ENCODE assay signal across 1 cellular context in the genomic region with DNA sequence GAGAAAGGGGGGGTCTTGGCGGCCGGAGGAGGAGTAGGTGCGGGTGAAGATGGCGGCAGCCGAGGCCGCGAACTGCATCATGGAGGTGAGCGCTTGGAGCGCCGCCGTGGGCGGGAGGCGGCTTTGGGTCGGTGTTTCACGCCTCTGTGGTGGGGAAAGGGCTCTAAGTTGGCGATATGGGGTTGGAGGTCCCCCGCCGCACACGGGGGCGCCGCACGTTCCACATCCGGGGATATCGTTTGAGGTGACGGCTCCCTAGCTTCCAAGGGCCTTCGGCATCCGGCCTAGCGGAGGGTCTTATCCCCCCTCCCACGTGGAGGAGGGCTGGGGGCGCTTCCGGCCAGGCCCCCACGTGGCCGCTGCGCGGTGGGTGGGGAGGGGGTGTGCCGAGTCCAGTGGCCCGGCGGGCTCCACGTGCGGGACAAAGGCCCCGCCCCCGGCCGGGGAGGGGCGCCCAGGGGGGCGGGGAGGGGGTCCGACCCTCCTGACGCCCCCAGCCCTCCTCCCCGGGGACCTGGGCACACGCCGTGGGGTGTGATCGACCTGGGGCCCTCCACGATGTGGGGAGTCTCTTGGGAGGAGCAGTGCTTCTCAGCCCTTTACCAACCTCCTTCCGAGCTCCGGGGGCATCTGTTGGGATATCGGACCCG.
TF ChIP-seq lines count a peak whose summit lies in the region.

A gene (plus strand): TSS at position 40 of the 650 bp plus-strand sequence. CDS start 10 bp downstream, at position 50.

TF ChIP-seq in HepG2, 621 proteins besides CTCF, POLR2A, EP300 and RAD21 (continues in another document):
- TF ChIP-seq ZNF816 (CRISPR knock-in tag; IDR thresholded peaks at IDR 0.05; ENCODE audit: borderline replicate concordance) (no peak), ZNF660 (CRISPR knock-in tag; IDR thresholded peaks at IDR 0.05; ENCODE audit: borderline replicate concordance, low read depth) (no peak), FIP1L1 (IDR thresholded peaks at IDR 0.05; ENCODE audit: borderline replicate concordance, insufficient read depth, low read depth, low read length) (no peak), TCF12 (IDR thresholded peaks at IDR 0.05) (no peak), TCF12 (CRISPR knock-in tag; IDR thresholded peaks at IDR 0.05) (0 out of 2 replicates have a peak, but pooled peaks have one; percentile 35), ZNF432 (CRISPR knock-in tag; IDR thresholded peaks at IDR 0.05; ENCODE audit: borderline replicate concordance) (no peak), ASH2L (IDR thresholded peaks at IDR 0.05; ENCODE audit: insufficient read length, low read depth, low read length) (peak; percentile 39), MBD4 (IDR thresholded peaks at IDR 0.05; ENCODE audit: borderline replicate concordance, low read length) (no peak), MEIS1 (CRISPR knock-in tag; IDR thresholded peaks at IDR 0.05; ENCODE audit: borderline replicate concordance) (no peak), ZNF235 (CRISPR knock-in tag; IDR thresholded peaks at IDR 0.05; ENCODE audit: borderline replicate concordance) (peak; percentile 80; the same call in 1 of the 2 replicates), FLYWCH1 (CRISPR knock-in tag; IDR thresholded peaks at IDR 0.05) (no peak), CREM (IDR thresholded peaks at IDR 0.05) (no peak), CREM (CRISPR knock-in tag; IDR thresholded peaks at IDR 0.05) (no peak), TEAD3 (CRISPR knock-in tag; optimal IDR thresholded peaks at IDR 0.05; ENCODE audit: borderline replicate concordance) (no peak), ZNF337 (CRISPR knock-in tag; IDR thresholded peaks at IDR 0.05; ENCODE audit: borderline replicate concordance, low read depth) (no peak), ATRX (CRISPR knock-in tag; IDR thresholded peaks at IDR 0.05; ENCODE audit: borderline replicate concordance) (no peak), ZNF224 (CRISPR knock-in tag; IDR thresholded peaks at IDR 0.05) (no peak), DMAP1 (CRISPR knock-in tag; IDR thresholded peaks at IDR 0.05) (peak; percentile 97), ZNF83 (CRISPR knock-in tag; IDR thresholded peaks at IDR 0.05; ENCODE audit: borderline replicate concordance) (0 out of 2 replicates have a peak, but pooled peaks have one; percentile 49), ZBTB1 (CRISPR knock-in tag; IDR thresholded peaks at IDR 0.05; ENCODE audit: borderline replicate concordance) (no peak), ZNF713 (CRISPR knock-in tag; IDR thresholded peaks at IDR 0.05) (no peak), DR1 (CRISPR knock-in tag; IDR thresholded peaks at IDR 0.05) (no peak; the same call in 1 of the 2 replicates), ZNF430 (CRISPR knock-in tag; IDR thresholded peaks at IDR 0.05) (peak; percentile 71; the same call in 1 of the 2 replicates), ZNF124 (CRISPR knock-in tag; IDR thresholded peaks at IDR 0.05) (peak; percentile 68; the same call in 1 of the 2 replicates), ZBTB42 (CRISPR knock-in tag; IDR thresholded peaks at IDR 0.05) (peak; percentile 75; the same call in 1 of the 2 replicates), GATAD2A (CRISPR knock-in tag; IDR thresholded peaks at IDR 0.05) (0 out of 2 replicates have a peak, but pooled peaks have one; percentile 27), SMARCC2 (IDR thresholded peaks at IDR 0.05) (no peak), SNRNP70 (IDR thresholded peaks at IDR 0.05; ENCODE audit: low read depth, low read length) (no peak), ZNF7 (CRISPR knock-in tag; IDR thresholded peaks at IDR 0.05) (no peak), ZNF883 (CRISPR knock-in tag; IDR thresholded peaks at IDR 0.05; ENCODE audit: not compliant biosample characterization) (peak; percentile 53), PAF1 (CRISPR knock-in tag; IDR thresholded peaks at IDR 0.05) (no peak), ZNF562 (CRISPR knock-in tag; IDR thresholded peaks at IDR 0.05; ENCODE audit: borderline replicate concordance) (no peak), FOXA3 (CRISPR knock-in tag; IDR thresholded peaks at IDR 0.05) (no peak), ZNF143 (CRISPR knock-in tag; IDR thresholded peaks at IDR 0.05) (0 out of 2 replicates have a peak, but pooled peaks have one; percentile 64), PRMT3 (CRISPR knock-in tag; IDR thresholded peaks at IDR 0.05; ENCODE audit: borderline replicate concordance, low read depth) (no peak), ZNF766 (CRISPR knock-in tag; IDR thresholded peaks at IDR 0.05; ENCODE audit: borderline replicate concordance) (peak; percentile 83; the same call in 1 of the 2 replicates), ZNF350 (CRISPR knock-in tag; IDR thresholded peaks at IDR 0.05; ENCODE audit: borderline replicate concordance, low read depth) (no peak), ZNF720 (CRISPR knock-in tag; IDR thresholded peaks at IDR 0.05) (0 out of 2 replicates have a peak, but pooled peaks have one; percentile 53), NFRKB (IDR thresholded peaks at IDR 0.05) (peak; percentile 45; the same call in 1 of the 2 replicates), HOXA5 (CRISPR knock-in tag; IDR thresholded peaks at IDR 0.05) (peak; percentile 82; the same call in 1 of the 2 replicates), GZF1 (CRISPR knock-in tag; IDR thresholded peaks at IDR 0.05) (no peak), ZFYVE20 (CRISPR knock-in tag; IDR thresholded peaks at IDR 0.05; ENCODE audit: borderline replicate concordance, low read depth) (no peak), ZNF343 (CRISPR knock-in tag; IDR thresholded peaks at IDR 0.05) (no peak), CBFB (CRISPR knock-in tag; IDR thresholded peaks at IDR 0.05) (0 out of 2 replicates have a peak, but pooled peaks have one; percentile 45), ZNF703 (CRISPR knock-in tag; IDR thresholded peaks at IDR 0.05; ENCODE audit: borderline replicate concordance) (no peak), KLF16 (CRISPR knock-in tag; IDR thresholded peaks at IDR 0.05) (peak in 1 of 2 experiments; percentile 90; a peak in 2 of 4 replicates), NCOA5 (CRISPR knock-in tag; IDR thresholded peaks at IDR 0.05) (no peak), MAZ (IDR thresholded peaks at IDR 0.05; ENCODE audit: borderline replicate concordance, low read depth, low read length) (0 out of 2 replicates have a peak, but pooled peaks have one; percentile 19), MAZ (CRISPR knock-in tag; IDR thresholded peaks at IDR 0.05; ENCODE audit: low read depth) (peak; percentile 76), MXD4 (CRISPR knock-in tag; IDR thresholded peaks at IDR 0.05) (peak; percentile 99), MAFK (conservative IDR thresholded peaks at IDR 0.05 in 1 of 2, IDR thresholded peaks at IDR 0.05 in 1 of 2; ENCODE audit: low read length in 2 of 2) (no peak), TAF1 (CRISPR knock-in tag; IDR thresholded peaks at IDR 0.05) (peak; percentile 92), NR2F1 (CRISPR knock-in tag; IDR thresholded peaks at IDR 0.05) (no peak; a peak in 1 of 4 replicates)
- TF ChIP-seq, protein P1, sequence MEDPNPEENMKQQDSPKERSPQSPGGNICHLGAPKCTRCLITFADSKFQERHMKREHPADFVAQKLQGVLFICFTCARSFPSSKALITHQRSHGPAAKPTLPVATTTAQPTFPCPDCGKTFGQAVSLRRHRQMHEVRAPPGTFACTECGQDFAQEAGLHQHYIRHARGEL (CRISPR knock-in tag; IDR thresholded peaks at IDR 0.05): no peak
- TF ChIP-seq, protein P2, sequence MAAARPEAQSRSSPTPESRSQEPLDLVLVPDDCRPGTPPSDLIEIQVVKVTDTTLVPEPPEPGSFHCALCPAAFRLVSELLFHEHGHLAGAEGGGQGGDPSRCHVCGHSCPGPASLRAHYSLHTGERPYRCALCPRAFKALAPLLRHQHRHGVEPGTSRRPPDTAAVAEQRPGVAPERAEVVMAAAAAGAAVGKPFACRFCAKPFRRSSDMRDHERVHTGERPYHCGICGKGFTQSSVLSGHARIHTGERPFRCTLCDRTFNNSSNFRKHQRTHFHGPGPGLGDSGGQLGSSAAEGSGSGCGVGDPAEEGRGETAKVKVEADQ (CRISPR knock-in tag; IDR thresholded peaks at IDR 0.05; ENCODE audit: borderline replicate concordance): no peak
- TF ChIP-seq, protein P3, sequence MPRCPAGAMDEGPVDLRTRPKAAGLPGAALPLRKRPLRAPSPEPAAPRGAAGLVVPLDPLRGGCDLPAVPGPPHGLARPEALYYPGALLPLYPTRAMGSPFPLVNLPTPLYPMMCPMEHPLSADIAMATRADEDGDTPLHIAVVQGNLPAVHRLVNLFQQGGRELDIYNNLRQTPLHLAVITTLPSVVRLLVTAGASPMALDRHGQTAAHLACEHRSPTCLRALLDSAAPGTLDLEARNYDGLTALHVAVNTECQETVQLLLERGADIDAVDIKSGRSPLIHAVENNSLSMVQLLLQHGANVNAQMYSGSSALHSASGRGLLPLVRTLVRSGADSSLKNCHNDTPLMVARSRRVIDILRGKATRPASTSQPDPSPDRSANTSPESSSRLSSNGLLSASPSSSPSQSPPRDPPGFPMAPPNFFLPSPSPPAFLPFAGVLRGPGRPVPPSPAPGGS (CRISPR knock-in tag; IDR thresholded peaks at IDR 0.05): no peak
- TF ChIP-seq, protein P4, sequence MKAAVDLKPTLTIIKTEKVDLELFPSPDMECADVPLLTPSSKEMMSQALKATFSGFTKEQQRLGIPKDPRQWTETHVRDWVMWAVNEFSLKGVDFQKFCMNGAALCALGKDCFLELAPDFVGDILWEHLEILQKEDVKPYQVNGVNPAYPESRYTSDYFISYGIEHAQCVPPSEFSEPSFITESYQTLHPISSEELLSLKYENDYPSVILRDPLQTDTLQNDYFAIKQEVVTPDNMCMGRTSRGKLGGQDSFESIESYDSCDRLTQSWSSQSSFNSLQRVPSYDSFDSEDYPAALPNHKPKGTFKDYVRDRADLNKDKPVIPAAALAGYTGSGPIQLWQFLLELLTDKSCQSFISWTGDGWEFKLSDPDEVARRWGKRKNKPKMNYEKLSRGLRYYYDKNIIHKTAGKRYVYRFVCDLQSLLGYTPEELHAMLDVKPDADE (CRISPR knock-in tag; IDR thresholded peaks at IDR 0.05): no peak
- TF ChIP-seq, protein P5, sequence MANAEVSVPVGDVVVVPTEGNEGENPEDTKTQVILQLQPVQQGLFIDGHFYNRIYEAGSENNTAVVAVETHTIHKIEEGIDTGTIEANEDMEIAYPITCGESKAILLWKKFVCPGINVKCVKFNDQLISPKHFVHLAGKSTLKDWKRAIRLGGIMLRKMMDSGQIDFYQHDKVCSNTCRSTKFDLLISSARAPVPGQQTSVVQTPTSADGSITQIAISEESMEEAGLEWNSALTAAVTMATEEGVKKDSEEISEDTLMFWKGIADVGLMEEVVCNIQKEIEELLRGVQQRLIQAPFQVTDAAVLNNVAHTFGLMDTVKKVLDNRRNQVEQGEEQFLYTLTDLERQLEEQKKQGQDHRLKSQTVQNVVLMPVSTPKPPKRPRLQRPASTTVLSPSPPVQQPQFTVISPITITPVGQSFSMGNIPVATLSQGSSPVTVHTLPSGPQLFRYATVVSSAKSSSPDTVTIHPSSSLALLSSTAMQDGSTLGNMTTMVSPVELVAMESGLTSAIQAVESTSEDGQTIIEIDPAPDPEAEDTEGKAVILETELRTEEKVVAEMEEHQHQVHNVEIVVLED (CRISPR knock-in tag; IDR thresholded peaks at IDR 0.05; ENCODE audit: borderline replicate concordance): no peak
- TF ChIP-seq, protein P6, sequence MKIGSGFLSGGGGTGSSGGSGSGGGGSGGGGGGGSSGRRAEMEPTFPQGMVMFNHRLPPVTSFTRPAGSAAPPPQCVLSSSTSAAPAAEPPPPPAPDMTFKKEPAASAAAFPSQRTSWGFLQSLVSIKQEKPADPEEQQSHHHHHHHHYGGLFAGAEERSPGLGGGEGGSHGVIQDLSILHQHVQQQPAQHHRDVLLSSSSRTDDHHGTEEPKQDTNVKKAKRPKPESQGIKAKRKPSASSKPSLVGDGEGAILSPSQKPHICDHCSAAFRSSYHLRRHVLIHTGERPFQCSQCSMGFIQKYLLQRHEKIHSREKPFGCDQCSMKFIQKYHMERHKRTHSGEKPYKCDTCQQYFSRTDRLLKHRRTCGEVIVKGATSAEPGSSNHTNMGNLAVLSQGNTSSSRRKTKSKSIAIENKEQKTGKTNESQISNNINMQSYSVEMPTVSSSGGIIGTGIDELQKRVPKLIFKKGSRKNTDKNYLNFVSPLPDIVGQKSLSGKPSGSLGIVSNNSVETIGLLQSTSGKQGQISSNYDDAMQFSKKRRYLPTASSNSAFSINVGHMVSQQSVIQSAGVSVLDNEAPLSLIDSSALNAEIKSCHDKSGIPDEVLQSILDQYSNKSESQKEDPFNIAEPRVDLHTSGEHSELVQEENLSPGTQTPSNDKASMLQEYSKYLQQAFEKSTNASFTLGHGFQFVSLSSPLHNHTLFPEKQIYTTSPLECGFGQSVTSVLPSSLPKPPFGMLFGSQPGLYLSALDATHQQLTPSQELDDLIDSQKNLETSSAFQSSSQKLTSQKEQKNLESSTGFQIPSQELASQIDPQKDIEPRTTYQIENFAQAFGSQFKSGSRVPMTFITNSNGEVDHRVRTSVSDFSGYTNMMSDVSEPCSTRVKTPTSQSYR (CRISPR knock-in tag; IDR thresholded peaks at IDR 0.05; ENCODE audit: borderline replicate concordance): no peak
- TF ChIP-seq, protein P7, sequence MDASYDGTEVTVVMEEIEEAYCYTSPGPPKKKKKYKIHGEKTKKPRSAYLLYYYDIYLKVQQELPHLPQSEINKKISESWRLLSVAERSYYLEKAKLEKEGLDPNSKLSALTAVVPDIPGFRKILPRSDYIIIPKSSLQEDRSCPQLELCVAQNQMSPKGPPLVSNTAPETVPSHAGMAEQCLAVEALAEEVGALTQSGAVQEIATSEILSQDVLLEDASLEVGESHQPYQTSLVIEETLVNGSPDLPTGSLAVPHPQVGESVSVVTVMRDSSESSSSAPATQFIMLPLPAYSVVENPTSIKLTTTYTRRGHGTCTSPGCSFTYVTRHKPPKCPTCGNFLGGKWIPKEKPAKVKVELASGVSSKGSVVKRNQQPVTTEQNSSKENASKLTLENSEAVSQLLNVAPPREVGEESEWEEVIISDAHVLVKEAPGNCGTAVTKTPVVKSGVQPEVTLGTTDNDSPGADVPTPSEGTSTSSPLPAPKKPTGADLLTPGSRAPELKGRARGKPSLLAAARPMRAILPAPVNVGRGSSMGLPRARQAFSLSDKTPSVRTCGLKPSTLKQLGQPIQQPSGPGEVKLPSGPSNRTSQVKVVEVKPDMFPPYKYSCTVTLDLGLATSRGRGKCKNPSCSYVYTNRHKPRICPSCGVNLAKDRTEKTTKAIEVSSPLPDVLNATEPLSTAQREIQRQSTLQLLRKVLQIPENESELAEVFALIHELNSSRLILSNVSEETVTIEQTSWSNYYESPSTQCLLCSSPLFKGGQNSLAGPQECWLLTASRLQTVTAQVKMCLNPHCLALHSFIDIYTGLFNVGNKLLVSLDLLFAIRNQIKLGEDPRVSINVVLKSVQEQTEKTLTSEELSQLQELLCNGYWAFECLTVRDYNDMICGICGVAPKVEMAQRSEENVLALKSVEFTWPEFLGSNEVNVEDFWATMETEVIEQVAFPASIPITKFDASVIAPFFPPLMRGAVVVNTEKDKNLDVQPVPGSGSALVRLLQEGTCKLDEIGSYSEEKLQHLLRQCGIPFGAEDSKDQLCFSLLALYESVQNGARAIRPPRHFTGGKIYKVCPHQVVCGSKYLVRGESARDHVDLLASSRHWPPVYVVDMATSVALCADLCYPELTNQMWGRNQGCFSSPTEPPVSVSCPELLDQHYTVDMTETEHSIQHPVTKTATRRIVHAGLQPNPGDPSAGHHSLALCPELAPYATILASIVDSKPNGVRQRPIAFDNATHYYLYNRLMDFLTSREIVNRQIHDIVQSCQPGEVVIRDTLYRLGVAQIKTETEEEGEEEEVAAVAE (CRISPR knock-in tag; IDR thresholded peaks at IDR 0.05; ENCODE audit: borderline replicate concordance): peak; percentile 29; the same call in 1 of the 2 replicates
- TF ChIP-seq, protein P8, sequence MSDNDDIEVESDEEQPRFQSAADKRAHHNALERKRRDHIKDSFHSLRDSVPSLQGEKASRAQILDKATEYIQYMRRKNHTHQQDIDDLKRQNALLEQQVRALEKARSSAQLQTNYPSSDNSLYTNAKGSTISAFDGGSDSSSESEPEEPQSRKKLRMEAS (IDR thresholded peaks at IDR 0.05): peak; percentile 97
